Comparison of ENCODE assay signal across 8 cellular contexts in the genomic region with DNA sequence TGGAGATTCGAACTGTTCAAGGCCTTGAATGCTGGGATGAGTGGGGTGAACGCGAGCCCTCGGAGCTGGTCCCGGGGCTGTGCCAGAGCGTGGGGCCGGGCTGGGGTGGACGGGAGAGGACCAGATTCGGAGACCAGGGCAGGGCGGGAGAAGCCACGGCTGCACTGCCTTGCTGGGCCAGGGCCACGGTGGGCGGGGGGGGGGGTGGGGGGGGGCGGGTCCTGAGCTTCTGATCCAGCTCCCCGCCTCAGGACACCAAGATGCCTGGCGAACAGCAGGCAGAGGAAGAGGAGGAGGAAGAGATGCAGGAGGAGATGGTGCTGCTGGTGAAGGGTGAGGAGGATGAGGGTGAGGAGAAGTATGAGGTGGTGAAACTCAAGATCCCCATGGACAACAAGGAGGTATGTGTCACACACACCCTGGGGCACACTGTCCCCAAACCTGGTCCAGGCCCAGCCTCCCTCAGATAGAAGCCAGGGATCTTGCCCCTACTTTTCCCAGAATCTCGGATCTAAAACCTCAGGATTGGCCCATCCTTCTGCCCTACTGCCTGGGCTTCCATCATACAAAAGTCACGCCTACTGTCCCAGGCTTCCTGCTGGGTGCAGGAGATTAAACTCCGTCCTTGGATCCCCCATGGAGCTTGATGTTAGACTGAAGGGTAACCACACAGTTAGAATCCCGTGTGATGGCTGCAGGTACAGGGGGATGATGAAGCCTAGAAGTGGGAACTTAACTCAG. TPM values are rescaled to one million over a fixed set of nuclear protein-coding genes. Genes with fewer than 3 reads are reported as not detected.
DNase-seq lines count a peak whose midpoint lies in the region; TF ChIP-seq lines count a peak whose summit lies in the region.

No MANE protein-coding gene starts in this region.

- peaks cover 4% of the 10 kb centered on the region for H3K4me1 ChIP-seq in fibroblast of lung (ENCODE audit: control insufficient read depth, extremely low read depth, insufficient read depth, low read length)
- peaks cover 9% of the 10 kb centered on the region for H3K4me1 ChIP-seq in ovary (ENCODE audit: insufficient read depth)

- TF ChIP-seq CTCF in fibroblast of lung (conservative IDR thresholded peaks at IDR 0.05 in 1 of 2, IDR thresholded peaks at IDR 0.05 in 1 of 2; ENCODE audit: low read depth in 1 of 2, low read length in 2 of 2) (no peak), ovary (IDR thresholded peaks at IDR 0.05) (no peak)

- 7 to 8% (median 8%) methylated on average over 19 to 20 of the region's 20 CpGs for WGBS in ovary, 3 donors

- H3K9me3 ChIP-seq in SK-N-MC (ENCODE audit: low read depth, low read length) (no peaks in the 10 kb centered on the region), fibroblast of lung (ENCODE audit: control insufficient read depth, insufficient read depth, low read depth, low read length) (no peaks in the 10 kb centered on the region), ovary (no peaks in the 10 kb centered on the region)

- H3K27me3 ChIP-seq in fibroblast of lung (ENCODE audit: control insufficient read depth, insufficient read depth, low read length) (no peaks in the 10 kb centered on the region), ovary (no peaks in the 10 kb centered on the region)

- peak overlapping the region; percentile 46 for H2AFZ ChIP-seq in fibroblast of lung (ENCODE audit: low read length)

- H3K79me2 ChIP-seq in fibroblast of lung (ENCODE audit: control insufficient read depth, insufficient read depth, low read length), result peaks cover 5% of the 10 kb centered on the region

- intact Hi-C loops in ovary (cut with DNase I), result loop anchor here in 2 of 4 donors (5.0 to 10.0 kb wide), 3 partner anchors 41 to 343 kb away; a partner anchor contains a TSS

- peaks cover 3% of the 10 kb centered on the region for H3K36me3 ChIP-seq in SK-N-MC (ENCODE audit: insufficient read depth, low read length)
- peaks cover 2% of the 10 kb centered on the region for H3K36me3 ChIP-seq in fibroblast of lung (ENCODE audit: control insufficient read depth, insufficient read depth, low read length)
- no peaks in the 10 kb centered on the region for H3K36me3 ChIP-seq in ovary

- no peaks in the 10 kb centered on the region for H3K9me3 Mint-ChIP-seq in T-helper 2 cell treated with Interferon-gamma antibody and Interleukin-4, amounts not matched to agents 5 μg/mL and 100 μg/mL, for 36 hours

- no peak for TF ChIP-seq EP300 in ovary (IDR thresholded peaks at IDR 0.05)

- no peaks in the 10 kb centered on the region for H4K20me1 ChIP-seq in fibroblast of lung (ENCODE audit: control insufficient read depth, extremely low read depth, insufficient read depth, low read length)

- H3K4me1 Mint-ChIP-seq in T-helper 2 cell treated with Interferon-gamma antibody and Interleukin-4, amounts not matched to agents 5 μg/mL and 100 μg/mL, for 36 hours (ENCODE audit: low read depth), result peaks cover 16% of the 10 kb centered on the region

- peak overlapping the region; percentile 78 for H3K4me3 Mint-ChIP-seq in T-helper 2 cell treated with Interferon-gamma antibody and Interleukin-4, amounts not matched to agents 5 μg/mL and 100 μg/mL, for 36 hours

- H3K27ac ChIP-seq in SK-N-MC (no peak overlapping the region), fibroblast of lung (ENCODE audit: insufficient read depth, low read length) (peak overlapping the region; percentile 81), ovary (peak overlapping the region; percentile 40 to 81)

- H3K27ac Mint-ChIP-seq in T-helper 2 cell treated with Interferon-gamma antibody and Interleukin-4, amounts not matched to agents 5 μg/mL and 100 μg/mL, for 36 hours, result peak overlapping the region; percentile 73

- peak overlapping the region; percentile 90 for H3K4me3 ChIP-seq in SK-N-MC
- H3K4me3 ChIP-seq in fibroblast of lung (replicated peaks in 1 of 4; ENCODE audit: control extremely low read depth in 1 of 4, insufficient read depth in 1 of 4, low read depth in 3 of 4, low read length in 4 of 4), result peak overlapping the region; percentile 58 to 82 (median 67)
- H3K4me3 ChIP-seq in ovary, result peak overlapping the region; percentile 61

- H3K4me2 ChIP-seq in fibroblast of lung (ENCODE audit: extremely low read depth, insufficient read depth, low read length), result peak overlapping the region; percentile 89

- H3K9ac ChIP-seq in SK-N-MC (ENCODE audit: insufficient read length) (peak overlapping the region; percentile 73), fibroblast of lung (ENCODE audit: insufficient read depth, low read length) (peak overlapping the region; percentile 72)

- peaks cover 8% of the 10 kb centered on the region for H3K36me3 Mint-ChIP-seq in T-helper 2 cell treated with Interferon-gamma antibody and Interleukin-4, amounts not matched to agents 5 μg/mL and 100 μg/mL, for 36 hours (ENCODE audit: low read depth)

- TF ChIP-seq POLR2A in ovary (IDR thresholded peaks at IDR 0.05), result no peak

- H3K27me3 Mint-ChIP-seq in T-helper 2 cell treated with Interferon-gamma antibody and Interleukin-4, amounts not matched to agents 5 μg/mL and 100 μg/mL, for 36 hours (ENCODE audit: low read depth), result no peaks in the 10 kb centered on the region

- DNase-seq in T-helper 2 cell treated with Interferon-gamma antibody and Interleukin-4, amounts not matched to agents 5 μg/mL and 100 μg/mL, for 36 hours (ENCODE audit: low spot score), result no peak
- DNase-seq in T-helper 2 cell, result no peak
- DNase-seq in SK-N-MC (ENCODE audit: low read depth, low spot score), result no peak
- DNase-seq in fibroblast of lung (ENCODE audit: low read depth in 2 of 2), result no peak
- no peak for DNase-seq in ovary
- no peak for DNase-seq in NCI-H2107 (lab: John Stamatoyannopoulos, UW)
- no peak for DNase-seq in NCI-H774 (lab: John Stamatoyannopoulos, UW)
- DNase-seq in GM19238 (ENCODE audit: insufficient read length, low spot score), result no peak

RNA-seq across cellular contexts. Expression of a gene that starts 0.6 kb away (rescaled TPM):
- total RNA-seq in fibroblast of lung (8.4 and 10.5 TPM in 2 replicates), ovary (10 to 100 TPM; 12.4 to 33.3 (median 18.7) TPM)
- polyA plus RNA-seq in fibroblast of lung (3.1 and 4.5 TPM in 2 replicates), ovary (10 to 100 TPM in 1 of 2 donors, 1 to 10 TPM in 1; 4.1 to 12.8 TPM)
- polyA plus RNA-seq in fibroblast of lung (2012), result 3.5 and 8.0 TPM in 2 replicates
- 1.4 and 4.7 TPM in 2 replicates for polyA minus RNA-seq in fibroblast of lung (ENCODE audit: low replicate concordance)

RNA-seq across cellular contexts. Expression of a gene that starts 12.7 kb away (rescaled TPM):
- total RNA-seq in fibroblast of lung, result 7.3 and 7.7 TPM in 2 replicates
- polyA plus RNA-seq in fibroblast of lung, result 3.2 and 4.0 TPM in 2 replicates
- 3.6 and 4.4 TPM in 2 replicates for polyA plus RNA-seq in fibroblast of lung (2012)
- polyA minus RNA-seq in fibroblast of lung (ENCODE audit: low replicate concordance), result 3.7 and 5.3 TPM in 2 replicates
- total RNA-seq in ovary, result 1 to 10 TPM; 6.2 to 9.8 (median 6.7) TPM
- 1 to 10 TPM; 2.7 to 4.8 TPM for polyA plus RNA-seq in ovary

RNA-seq across cellular contexts. Expression of a gene that starts 21.9 kb away (rescaled TPM):
- total RNA-seq in fibroblast of lung (6.6 and 8.5 TPM in 2 replicates), ovary (10 to 100 TPM; 13.2 to 34.4 (median 22.9) TPM)
- polyA plus RNA-seq in fibroblast of lung (23.6 and 38.1 TPM in 2 replicates), ovary (10 to 100 TPM; 16.3 to 20.3 TPM)
- polyA plus RNA-seq in fibroblast of lung (2012), result 26.1 and 41.7 TPM in 2 replicates
- polyA minus RNA-seq in fibroblast of lung (ENCODE audit: low replicate concordance), result 7.5 and 25.0 TPM in 2 replicates

RNA-seq across cellular contexts. Expression of a gene that starts 25.6 kb away (rescaled TPM):
- total RNA-seq in fibroblast of lung (0.17 and 0.26 TPM in 2 replicates), ovary (1 to 10 TPM in 6 of 7 donors, under 1 TPM in 1; 0.46 to 8.2 (median 4.4) TPM)
- polyA plus RNA-seq in fibroblast of lung (0.17 TPM in 1 of 2 replicates, not detected in the other), ovary (1 to 10 TPM; 1.9 to 3.2 TPM)
- polyA plus RNA-seq in fibroblast of lung (2012), result 0.78 and 2.0 TPM in 2 replicates
- polyA minus RNA-seq in fibroblast of lung (ENCODE audit: low replicate concordance), result 0.24 TPM in 1 of 2 replicates, not detected in the other

RNA-seq across cellular contexts. Expression of a gene that starts 33.4 kb away (rescaled TPM):
- total RNA-seq in fibroblast of lung (not detected in 2 replicates), ovary (1 to 10 TPM in 2 of 7 donors, not detected in 5; 1.0 to 1.3 TPM)
- polyA plus RNA-seq in fibroblast of lung (0.11 and 0.45 TPM in 2 replicates), ovary (1 to 10 TPM in 1 of 2 donors, under 1 TPM in 1; 0.38 to 1.4 TPM)
- polyA plus RNA-seq in fibroblast of lung (2012), result 0.78 and 0.87 TPM in 2 replicates
- polyA minus RNA-seq in fibroblast of lung (ENCODE audit: low replicate concordance), result 2.8 TPM in 1 of 2 replicates, not detected in the other
